Comparison of ENCODE assay signal across 20 cellular contexts in genomic region chr7:156989766-156990535, GRCh38. TPM values are rescaled to one million over a fixed set of nuclear protein-coding genes. Genes with fewer than 3 reads are reported as not detected.
"Had no signal": no experiment of that assay in that cellular context is flagged by ENCODE, and none has a peak within 500 bp of the region (broad histone marks: within the 10 kb centered on the region; RNA-seq: fewer than 3 reads in every experiment).

No MANE protein-coding gene starts in this region.

- FAIRE-seq: colon had no signal

- ATAC-seq: natural killer cell; psoas muscle; stimulated activated effector memory CD8-positive, alpha-beta T cell treated with anti-CD3 and anti-CD28 coated beads, Interleukin-12 subunit alpha, Interleukin-12 subunit beta, amount 100 ng/mL, for 72 hours; stimulated activated naive CD8-positive, alpha-beta T cell treated with anti-CD3 and anti-CD28 coated beads, Interleukin-15, Interleukin-2, amounts not matched to agents 100 U/mL and 50 U/mL, for 24 hours had no signal

- H3K79me2 ChIP-seq: hepatocyte, parathyroid adenoma had no signal

- H3K27ac ChIP-seq: hepatocyte, parathyroid adenoma, psoas muscle, right lobe of liver, tibial artery, upper lobe of left lung, uterus had no signal

- H3K36me3 ChIP-seq: right lobe of liver, tibial artery, upper lobe of left lung, uterus had no signal

- H3K4me3 ChIP-seq: hepatocyte, psoas muscle, right lobe of liver, tibial artery, upper lobe of left lung, uterus had no signal

- H3K9ac ChIP-seq: parathyroid adenoma had no signal

- H3K27me3 ChIP-seq: hepatocyte, right lobe of liver, upper lobe of left lung, uterus had no signal

- H3K9me3 ChIP-seq: psoas muscle, right lobe of liver, tibial artery, upper lobe of left lung, uterus had no signal

- H3K4me1 ChIP-seq: parathyroid adenoma, psoas muscle, right lobe of liver, tibial artery, upper lobe of left lung, uterus had no signal

- H3K4me2 ChIP-seq: hepatocyte had no signal

- DNase-seq: effector CD4-positive, alpha-beta T cell; foreskin melanocyte; kidney glomerular epithelial cell; natural killer cell; nucleus accumbens; psoas muscle; retina; right lobe of liver; stimulated activated CD4-positive, alpha-beta T cell treated with anti-CD3 and anti-CD28 coated beads, Interleukin-4, amount 100 ng/mL, for 1 hour; stimulated activated CD8-positive, alpha-beta memory T cell treated with anti-CD3 and anti-CD28 coated beads, Interleukin-4, amount 100 ng/mL, for 48 hours; stimulated activated naive CD8-positive, alpha-beta T cell treated with anti-CD3 and anti-CD28 coated beads, Interleukin-15, Interleukin-2, amounts not matched to agents 100 U/mL and 50 U/mL, for 24 hours; tibial artery; uterus had no signal

- H2AFZ ChIP-seq: hepatocyte, parathyroid adenoma had no signal

RNA-seq across cellular contexts. Expression of gene MNX1, which starts 20.5 kb away (rescaled TPM):
- total RNA-seq: mesothelial cell of epicardium, natural killer cell, psoas muscle, right lobe of liver, temporal lobe had no signal
- polyA plus RNA-seq: psoas muscle had no signal
